17 cellular contexts compared by ENCODE assay signal in the genomic region with DNA sequence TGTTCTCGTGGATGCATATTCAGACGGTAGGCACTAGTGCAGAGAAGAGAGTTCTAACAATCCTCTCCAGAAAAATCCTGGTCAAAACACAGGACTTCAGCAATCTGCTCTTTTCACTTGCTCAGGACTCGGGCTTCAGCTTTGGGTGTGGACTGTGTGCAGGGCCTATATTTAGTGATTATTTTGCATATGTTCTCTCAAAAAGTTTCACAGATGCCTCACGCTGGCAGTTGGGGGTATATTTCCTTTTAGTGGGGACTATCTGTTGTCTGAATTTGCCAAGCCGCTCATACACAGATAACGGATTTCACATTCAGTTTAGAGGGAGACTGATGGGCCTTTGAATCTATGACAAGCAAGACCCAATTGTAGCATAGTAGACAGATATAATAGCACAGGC.
DNase-seq lines count a peak whose midpoint lies in the region; ATAC-seq lines count a peak whose summit lies in the region.
"Had no signal": no experiment of that assay in that cellular context is flagged by ENCODE, and none has a peak within 500 bp of the region (broad histone marks: within the 10 kb centered on the region; RNA-seq: fewer than 3 reads in every experiment).

No MANE protein-coding gene starts in this region.

- DNase-seq in NAMALWA (ENCODE audit: low spot score) (peak; percentile 9), NCI-H510A (lab: John Stamatoyannopoulos, UW) (no peak), MV-4-11 (lab: John Stamatoyannopoulos, UW) (no peak), kidney tubule cell (ENCODE audit: low spot score) (no peak), COR-L47 (lab: John Stamatoyannopoulos, UW) (no peak)
- DNase-seq: ACHN, DMS79 treated with DMSO at 0.1 percent for 48 hours, KG1, NCI-H1417, NCI-H187, NCI-H226, NCI-H524 treated with DMSO at 0.1 percent for 48 hours, PC-9, SJCRH30 had no signal

- peak; percentile 76 for ATAC-seq in GM19324 (IDR thresholded peaks at IDR 0.05; ENCODE audit: low FRiP score, unreplicated experiment)
- ATAC-seq in HG02798 (IDR thresholded peaks at IDR 0.05; ENCODE audit: poor library complexity, unreplicated experiment): peak; percentile 43
- ATAC-seq: HepG2 had no signal
